Comparison of ENCODE assay signal across 24 cellular contexts in genomic region chr3:31862861-31863260, GRCh38.
DNase-seq lines count a peak whose midpoint lies in the region; FAIRE-seq and TF ChIP-seq lines count a peak whose summit lies in the region.
"Had no signal": no experiment of that assay in that cellular context is flagged by ENCODE, and none has a peak within 500 bp of the region (broad histone marks: within the 10 kb centered on the region; RNA-seq: fewer than 3 reads in every experiment).

No MANE protein-coding gene starts in this region.

- H3K27ac ChIP-seq in smooth muscle cell (ENCODE audit: low read depth), result peak overlapping the region; percentile 29
- H3K27ac ChIP-seq: ascending aorta, dorsolateral prefrontal cortex, SJSA1 had no signal

- no peak overlapping the region for H3K9ac ChIP-seq in smooth muscle cell (ENCODE audit: low read depth)

- no peak for FAIRE-seq in GM19239 (lab: Jason Lieb, UNC)
- FAIRE-seq: D721Med, frontal cortex, H1 had no signal

- WGBS in smooth muscle cell (ENCODE audit: low lambda C conversion rate), result 50% methylated on average over 2 of the region's 2 CpGs

- no peak for TF ChIP-seq CTCF in fibroblast of villous mesenchyme (IDR thresholded peaks at IDR 0.05; ENCODE audit: insufficient read depth, low read depth, low read length)
- TF ChIP-seq CTCF in smooth muscle cell (IDR thresholded peaks at IDR 0.05; ENCODE audit: borderline replicate concordance, insufficient read depth, poor library complexity, severe bottlenecking), result no peak

- H3K4me2 ChIP-seq in smooth muscle cell, result peak overlapping the region; percentile 16

- H3K4me3 ChIP-seq in fibroblast of villous mesenchyme (ENCODE audit: low read depth, low read length), result no peak overlapping the region
- H3K4me3 ChIP-seq in smooth muscle cell, result no peak overlapping the region
- H3K4me3 ChIP-seq: ascending aorta, dorsolateral prefrontal cortex, SJSA1 had no signal

- peaks cover 19% of the 10 kb centered on the region for H4K20me1 ChIP-seq in smooth muscle cell (ENCODE audit: low read depth)

- H3K79me2 ChIP-seq in smooth muscle cell (ENCODE audit: low read depth), result peaks cover 50% of the 10 kb centered on the region

- no peaks in the 10 kb centered on the region for H3K4me1 ChIP-seq in smooth muscle cell (ENCODE audit: low read depth)
- H3K4me1 ChIP-seq: ascending aorta had no signal

- no peak overlapping the region for H2AFZ ChIP-seq in smooth muscle cell (ENCODE audit: low read depth)

- no peaks in the 10 kb centered on the region for H3K27me3 ChIP-seq in smooth muscle cell (ENCODE audit: low read depth)
- H3K27me3 ChIP-seq: ascending aorta, dorsolateral prefrontal cortex, SJSA1 had no signal

- no peaks in the 10 kb centered on the region for H3K9me3 ChIP-seq in smooth muscle cell (replicated peaks; ENCODE audit: low read depth)
- H3K9me3 ChIP-seq: ascending aorta, SJSA1 had no signal

- no peaks in the 10 kb centered on the region for H3F3A ChIP-seq in smooth muscle cell (ENCODE audit: low read depth)

- DNase-seq in HT1080 (ENCODE audit: low read depth), result peak; percentile 29
- peak; percentile 74 for DNase-seq in amniotic epithelial cell (ENCODE audit: low read depth)
- DNase-seq in fibroblast of villous mesenchyme (ENCODE audit: low read depth), result peak; percentile 40
- DNase-seq in smooth muscle cell (lab: John Stamatoyannopoulos, UW; ENCODE audit: unreplicated experiment), result no peak
- DNase-seq in HuH-7.5 (ENCODE audit: low spot score), result no peak
- DNase-seq in GM19239 (ENCODE audit: insufficient read length, low spot score), result no peak
- DNase-seq in NCI-H2029 (lab: John Stamatoyannopoulos, UW), result no peak
- DNase-seq: activated CD4-positive, alpha-beta memory T cell treated with anti-CD3 and anti-CD28 coated beads, Interleukin-2, amount 10 ng/mL, durations not matched to agents 7 days and 5 days; activated CD4-positive, alpha-beta T cell treated with anti-CD3 and anti-CD28 coated beads for 1 hour; CD4-positive, CD25-positive, alpha-beta regulatory T cell; central memory CD4-positive, alpha-beta T cell; dorsolateral prefrontal cortex; KBM-7; NCI-H1417; NCI-H2081; NCI-H2227 treated with DMSO at 0.1 percent for 48 hours; stimulated activated CD4-positive, alpha-beta T cell treated with anti-CD3 and anti-CD28 coated beads, Interleukin-15, amount 100 ng/mL, for 24 hours; stimulated activated naive CD4-positive, alpha-beta T cell; T-cell had no signal

- H3K36me3 ChIP-seq in smooth muscle cell (ENCODE audit: low read depth), result no peaks in the 10 kb centered on the region
- H3K36me3 ChIP-seq: ascending aorta, SJSA1 had no signal

Comparison
In these comparisons a context has a peak if more than half of its experiments do, and no peak if none do; other contexts are left out.
1. DNase-seq: peak in HT1080 (single experiment), amniotic epithelial cell (single experiment) and fibroblast of villous mesenchyme (single experiment); none in smooth muscle cell (single experiment), HuH-7.5 (single experiment), GM19239 (single experiment) and NCI-H2029 (single experiment).